ENCODE assay signal across 16 cellular contexts in the genomic region with DNA sequence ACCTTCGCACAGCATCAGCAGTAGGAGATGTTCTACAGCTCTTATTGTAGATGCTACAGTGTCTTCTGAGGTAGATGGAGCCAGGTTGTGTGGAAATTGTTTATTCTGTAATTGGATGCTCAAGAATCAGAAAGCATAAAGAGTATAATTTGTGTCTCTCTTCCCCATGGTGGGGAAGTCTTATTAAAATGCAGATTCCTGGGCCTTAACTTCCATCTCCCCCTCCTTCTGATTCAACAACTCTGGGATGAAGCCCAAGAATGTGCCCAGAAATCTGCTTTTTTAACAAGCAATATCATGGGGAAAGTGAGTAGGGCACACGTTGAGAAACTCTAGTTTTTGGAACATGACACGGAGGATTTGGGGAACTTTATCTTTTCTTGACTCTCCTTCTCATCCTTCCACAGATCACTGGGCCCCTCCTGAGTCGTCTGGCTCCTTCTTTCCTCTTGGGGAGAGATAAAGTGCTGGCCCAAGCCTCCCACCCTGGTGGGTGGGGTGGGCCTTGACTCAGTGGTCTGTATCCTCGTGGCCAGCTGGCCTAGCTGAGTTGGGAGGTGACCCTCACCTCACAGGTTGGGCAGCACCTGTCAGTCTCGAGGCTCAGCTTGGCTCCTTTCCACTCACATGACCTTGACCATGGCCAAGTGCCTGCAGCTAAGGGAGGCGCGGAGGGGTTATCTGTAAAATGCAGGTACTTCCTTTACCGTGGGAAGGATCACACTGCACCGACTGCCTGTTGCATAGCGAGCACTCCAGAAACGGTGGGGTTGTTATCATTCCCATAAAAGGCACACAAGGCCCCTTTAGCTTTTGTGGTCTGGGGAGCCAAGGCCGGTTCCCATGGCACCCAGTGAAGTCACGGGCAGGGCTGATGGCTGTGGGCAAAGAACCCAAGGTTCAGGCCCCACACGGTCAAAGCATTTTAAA.
DNase-seq lines count a peak whose midpoint lies in the region; ATAC-seq and TF ChIP-seq lines count a peak whose summit lies in the region.
"Had no signal": no experiment of that assay in that cellular context is flagged by ENCODE, and none has a peak within 500 bp of the region (broad histone marks: within the 10 kb centered on the region; RNA-seq: fewer than 3 reads in every experiment).

No MANE protein-coding gene starts in this region.

- H3K27me3 ChIP-seq in heart right ventricle (no peaks in the 10 kb centered on the region), testis (no peaks in the 10 kb centered on the region), PC-3 (ENCODE audit: low read length) (no peaks in the 10 kb centered on the region)

- no peak for TF ChIP-seq CTCF in heart right ventricle (IDR thresholded peaks at IDR 0.05)
- no peak for TF ChIP-seq CTCF in testis (IDR thresholded peaks at IDR 0.05)
- TF ChIP-seq CTCF in lower leg skin (IDR thresholded peaks at IDR 0.05) = no peak
- TF ChIP-seq CTCF in PC-3 (conservative IDR thresholded peaks at IDR 0.05; ENCODE audit: low read depth, low read length) = no peak

- H3K9me3 ChIP-seq in heart right ventricle (no peaks in the 10 kb centered on the region), testis (no peaks in the 10 kb centered on the region), PC-3 (ENCODE audit: low read length) (no peaks in the 10 kb centered on the region)

- H3K4me1 ChIP-seq in heart right ventricle = peaks cover 3 to 76% (median 16%) of the 10 kb centered on the region in 9 donors
- peaks cover 15% of the 10 kb centered on the region for H3K4me1 ChIP-seq in testis
- peaks cover 29% of the 10 kb centered on the region for H3K4me1 ChIP-seq in PC-3 (ENCODE audit: insufficient read depth, low read length)

- DNase-seq in Right ventricle myocardium inferior (ENCODE audit: missing footprints) (no peak), heart right ventricle (no peak), OCI-M2 (lab: John Stamatoyannopoulos, UW; ENCODE audit: unreplicated experiment) (peak; percentile 69), memory B cell (ENCODE audit: low spot score in 2 of 2) (no peak), testis (peak; percentile 22), lower leg skin (ENCODE audit: low spot score in 2 of 2) (no peak), PC-3 (no peak), activated T-cell treated with anti-CD3 and anti-CD28 coated beads for 4 hours (no peak)
- DNase-seq: caudate nucleus; CD4-positive, CD25-positive, alpha-beta regulatory T cell; effector CD8-positive, alpha-beta T cell; EL; head of caudate nucleus; mammary epithelial cell; NCI-H1417 treated with DMSO at 0.1 percent for 48 hours; NCI-H2227 treated with DMSO at 0.1 percent for 48 hours had no signal

- TF ChIP-seq POLR2A in testis (IDR thresholded peaks at IDR 0.05) (no peak), lower leg skin (IDR thresholded peaks at IDR 0.05) (no peak)

- no peaks in the 10 kb centered on the region for H3K27me3 Mint-ChIP-seq in memory B cell
- H3K27me3 Mint-ChIP-seq: CD4-positive, CD25-positive, alpha-beta regulatory T cell had no signal

- intact Hi-C loops in Right ventricle myocardium inferior (cut with DNase I) (no loop called here), heart right ventricle (cut with DNase I) (no loop called here), testis (cut with DNase I; ENCODE audit: low total_unique reads) (no loop called here), lower leg skin (cut with DNase I; ENCODE audit: low total_unique reads) (no loop called here), PC-3 (cut with micrococcal nuclease) (no loop called here)

- H3K36me3 Mint-ChIP-seq in memory B cell = peaks cover 6% of the 10 kb centered on the region

- peaks cover 54% of the 10 kb centered on the region for H3K4me1 Mint-ChIP-seq in memory B cell

- no peak overlapping the region for H3K4me3 Mint-ChIP-seq in memory B cell

- CTCF ChIA-PET in PC-3 (lab: Charles Lee) = no interaction called here

- BruUV-seq in PC-3 (replicated peaks; lab: Mats Ljungman, UMichigan) = no TSS peak

- H3K4me3 ChIP-seq in heart right ventricle = no peak overlapping the region
- H3K4me3 ChIP-seq in testis = no peak overlapping the region
- H3K4me3 ChIP-seq in lower leg skin (ENCODE audit: low read depth, poor library complexity, severe bottlenecking) = no peak overlapping the region
- H3K4me3 ChIP-seq in PC-3 (ENCODE audit: low read length) = no peak overlapping the region

- H3K79me2 ChIP-seq in PC-3 (ENCODE audit: low read length) = peaks cover 15% of the 10 kb centered on the region; the same call in 1 of the 2 replicates

- H3K36me3 ChIP-seq in heart right ventricle (no peaks in the 10 kb centered on the region), testis (ENCODE audit: low read depth, missing control alignments) (no peaks in the 10 kb centered on the region), PC-3 (ENCODE audit: low read depth, low read length) (no peaks in the 10 kb centered on the region)

- no peaks in the 10 kb centered on the region for H3K9me3 Mint-ChIP-seq in memory B cell

- H4K20me1 ChIP-seq in PC-3 (ENCODE audit: low read length) = no peaks in the 10 kb centered on the region

- peak overlapping the region; percentile 35 for H3K27ac Mint-ChIP-seq in memory B cell

- H3K9me2 ChIP-seq in PC-3 (replicated peaks; ENCODE audit: low read length) = no peaks in the 10 kb centered on the region

- H3K9ac ChIP-seq in PC-3 (ENCODE audit: low read length) = no peak overlapping the region

- H3K27ac ChIP-seq in heart right ventricle (no peak overlapping the region), testis (no peak overlapping the region), PC-3 (ENCODE audit: low read length) (no peak overlapping the region)

- POLR2A ChIA-PET in PC-3 (lab: Charles Lee; ENCODE audit: unreplicated experiment) = no interaction called here

- H2AFZ ChIP-seq in PC-3 (ENCODE audit: low read length) = no peak overlapping the region

- ATAC-seq in Right ventricle myocardium inferior (peak; percentile 55), heart right ventricle (no peak), memory B cell (ENCODE audit: low read depth) (no peak), PC-3 (no peak)

- peaks cover 7% of the 10 kb centered on the region for H3F3A ChIP-seq in PC-3 (ENCODE audit: low read length, unreplicated experiment)

- 68 to 85% methylated on average over 15 of the region's 15 CpGs for WGBS in heart right ventricle, 2 donors
- WGBS in testis, 2 donors = 45 to 81% methylated on average over 15 of the region's 15 CpGs
- 85 to 86% methylated on average over 15 of the region's 15 CpGs for WGBS in lower leg skin, 2 donors

- H3K4me2 ChIP-seq in PC-3 (ENCODE audit: low read length) = no peak overlapping the region

Comparison
In these comparisons a context has a peak if more than half of its experiments do, and no peak if none do; other contexts are left out.
1. DNase-seq: peak in OCI-M2 (single experiment) and testis (single experiment); none in Right ventricle myocardium inferior (single experiment), heart right ventricle (0 of 2), memory B cell (0 of 2), lower leg skin (0 of 2), PC-3 (single experiment) and activated T-cell treated with anti-CD3 and anti-CD28 coated beads for 4 hours (single experiment).